In the genomic region with DNA sequence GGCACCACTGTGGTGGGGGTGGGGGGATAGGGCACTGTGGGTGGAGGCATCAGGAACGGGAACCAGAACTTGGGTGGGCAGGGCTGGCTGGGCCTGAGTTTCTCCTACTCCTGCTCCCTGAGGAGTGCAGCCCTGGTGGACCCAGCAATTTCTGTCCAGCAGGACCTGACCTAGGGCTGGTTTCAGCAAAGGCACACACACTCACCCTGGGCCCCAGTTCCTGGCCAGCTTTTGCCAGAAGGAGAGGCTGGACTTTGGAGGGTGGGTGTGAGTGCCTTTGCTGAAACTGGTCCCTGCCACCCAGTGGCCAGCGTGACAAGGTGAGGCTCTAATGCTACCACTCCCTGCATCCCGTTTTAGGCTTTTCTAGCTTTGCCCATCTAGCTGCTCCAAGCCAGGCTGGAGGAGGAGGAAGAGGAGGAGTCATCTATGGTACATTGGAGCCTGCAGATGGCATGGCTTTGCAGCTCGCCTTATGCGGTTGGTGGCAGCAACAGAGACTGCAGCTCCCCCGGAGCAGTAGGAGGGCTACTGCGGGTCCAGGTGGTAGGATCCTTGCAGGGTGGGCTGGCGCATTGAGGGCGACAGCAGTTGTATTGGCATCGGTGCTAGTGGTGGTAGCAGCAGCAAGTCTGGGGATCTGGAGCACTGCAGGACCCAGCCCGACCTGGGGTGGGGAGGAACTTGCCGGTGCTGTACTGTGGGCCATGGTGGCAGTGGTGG, we compare ENCODE assay signal across 1 cellular context.
TF ChIP-seq lines count a peak whose summit lies in the region.

No MANE protein-coding gene starts in this region.

TF ChIP-seq in HEK293, 187 proteins besides CTCF, POLR2A, EP300 and RAD21 (continued from another document):
- TF ChIP-seq ZNF26 (tag by site-specific recombination; IDR thresholded peaks at IDR 0.05) (no peak), ZNF157 (tag by site-specific recombination; IDR thresholded peaks at IDR 0.05) (no peak), ZFP69B (tag by site-specific recombination; IDR thresholded peaks at IDR 0.05) (no peak), ZNF426 (tag by site-specific recombination; IDR thresholded peaks at IDR 0.05) (no peak), ZNF571 (tag by site-specific recombination; IDR thresholded peaks at IDR 0.05) (no peak), KLF17 (tag by site-specific recombination; IDR thresholded peaks at IDR 0.05) (no peak), YY1 (tag by site-specific recombination; IDR thresholded peaks at IDR 0.05) (no peak), ZNF391 (tag by site-specific recombination; IDR thresholded peaks at IDR 0.05; ENCODE audit: borderline replicate concordance, low read depth) (no peak)
